ENCODE assay signal across 19 cellular contexts in genomic region chr18:58284699-58285490, GRCh38.
DNase-seq lines count a peak whose midpoint lies in the region; ATAC-seq and TF ChIP-seq lines count a peak whose summit lies in the region.
"Had no signal": no experiment of that assay in that cellular context is flagged by ENCODE, and none has a peak within 500 bp of the region (broad histone marks: within the 10 kb centered on the region; RNA-seq: fewer than 3 reads in every experiment).

No MANE protein-coding gene starts in this region.

- H3K27ac ChIP-seq in left ventricle myocardium inferior (replicated peaks) (peak overlapping the region; percentile 78), muscle layer of duodenum (ENCODE audit: low read length) (peak overlapping the region; percentile 43)

- no peaks in the 10 kb centered on the region for H3K27me3 ChIP-seq in left ventricle myocardium inferior (ENCODE audit: low read depth)
- no peaks in the 10 kb centered on the region for H3K27me3 ChIP-seq in muscle layer of duodenum (ENCODE audit: low read depth, low read length)

- intact Hi-C loops in Right ventricle myocardium superior (cut with DNase I), result no loop called here
- intact Hi-C loops in cardiac septum (cut with DNase I), result no loop called here
- intact Hi-C loops in left ventricle myocardium inferior (cut with micrococcal nuclease), result no loop called here

- H3K4me1 ChIP-seq in left ventricle myocardium inferior (peaks cover 71% of the 10 kb centered on the region), muscle layer of duodenum (ENCODE audit: control insufficient read depth in 1 of 2, insufficient read depth in 2 of 2, low read length in 2 of 2) (no peaks in the 10 kb centered on the region)

- DNase-seq in Right ventricle myocardium superior, result no peak
- DNase-seq in cardiac septum (ENCODE audit: low spot score), result no peak
- no peak for DNase-seq in left ventricle myocardium inferior
- DNase-seq in NCI-H226, result no peak
- DNase-seq in activated CD8-positive, alpha-beta memory T cell treated with anti-CD3 and anti-CD28 coated beads, Interleukin-2, amount 50 U/mL, for 48 hours, result no peak
- no peak for DNase-seq in 8988T
- DNase-seq: activated CD4-positive, alpha-beta T cell treated with anti-CD3 and anti-CD28 coated beads, Interleukin-2, amount 50 U/mL, for 1 hour; anterior cingulate cortex; C1 segment of cervical spinal cord; Kasumi-1; kidney glomerular epithelial cell; NCI-H1417; NCI-H2171; NCI-H748 treated with DMSO at 0.1 percent for 48 hours; PC-3; stimulated activated CD4-positive, alpha-beta T cell treated with anti-CD3 and anti-CD28 coated beads, Interleukin-2, amount 100 ng/mL, for 48 hours; substantia nigra had no signal

- H3K36me3 ChIP-seq in left ventricle myocardium inferior (no peaks in the 10 kb centered on the region), muscle layer of duodenum (ENCODE audit: control insufficient read depth in 1 of 2, insufficient read depth in 2 of 2, low read length in 2 of 2) (no peaks in the 10 kb centered on the region)

- H3K9me3 ChIP-seq in left ventricle myocardium inferior (replicated peaks) (no peaks in the 10 kb centered on the region), muscle layer of duodenum (ENCODE audit: control insufficient read depth in 1 of 2, low read length in 2 of 2) (no peaks in the 10 kb centered on the region)

- ATAC-seq in Right ventricle myocardium superior (ENCODE audit: poor library complexity) (peak; percentile 23), GM18909 (IDR thresholded peaks at IDR 0.05; ENCODE audit: poor library complexity, unreplicated experiment) (no peak)
- ATAC-seq: PC-3 had no signal

- no peak for TF ChIP-seq CTCF in left ventricle myocardium inferior (IDR thresholded peaks at IDR 0.05; ENCODE audit: borderline replicate concordance)

- H3K4me3 ChIP-seq in left ventricle myocardium inferior, result no peak overlapping the region
- H3K4me3 ChIP-seq in muscle layer of duodenum (ENCODE audit: low read depth in 1 of 2, low read length in 2 of 2), result no peak overlapping the region
